Comparison of ENCODE assay signal across 8 cellular contexts in genomic region chr17:60599220-60599619, GRCh38. TPM values are rescaled to one million over a fixed set of nuclear protein-coding genes. Genes with fewer than 3 reads are reported as not detected.
DNase-seq lines count a peak whose midpoint lies in the region; ATAC-seq, FAIRE-seq and TF ChIP-seq lines count a peak whose summit lies in the region.

No MANE protein-coding gene starts in this region.

- BruUV-seq in GM12878 (replicated peaks; lab: Mats Ljungman, UMichigan) = TSS peak; percentile 92

- H3K27ac ChIP-seq in DND-41 (ENCODE audit: low read length) (peak overlapping the region; percentile 99), GM12878 (ENCODE audit: control insufficient read depth, insufficient read depth) (peak overlapping the region; percentile 87), urinary bladder (ENCODE audit: low read depth) (peak overlapping the region; percentile 96)

- CTCF ChIA-PET in GM12878 (lab: Yijun Ruan, JAX) = interaction anchor here (0.6 to 1.6 kb wide), 12 partner anchors 8 to 354 kb away, joined by 3 to 6 read pairs (median 3); no protein-coding TSS in a partner anchor

- FAIRE-seq in GM12878 (lab: Jason Lieb, UNC) = no peak
- FAIRE-seq in GM12892 (lab: Jason Lieb, UNC) = no peak

- no peaks in the 10 kb centered on the region for H3K36me3 Mint-ChIP-seq in memory B cell

- H3K36me3 ChIP-seq in DND-41 (ENCODE audit: insufficient read depth, low read length) (no peaks in the 10 kb centered on the region; the same call in 1 of the 2 replicates), GM12878 (ENCODE audit: control insufficient read depth in 2 of 2, insufficient read depth in 2 of 2, low read length in 1 of 2) (no peaks in the 10 kb centered on the region), urinary bladder (ENCODE audit: insufficient read depth) (no peaks in the 10 kb centered on the region)

- H3K27me3 ChIP-seq in DND-41 (ENCODE audit: insufficient read depth, low read length, poor library complexity) (no peaks in the 10 kb centered on the region), GM12878 (replicated peaks in 1 of 2; ENCODE audit: control insufficient read depth in 2 of 2, insufficient read depth in 2 of 2, low read length in 1 of 2) (no peaks in the 10 kb centered on the region)

- DNase-seq in DND-41 = no peak
- DNase-seq in GM12878 (ENCODE audit: low read depth, low spot score) = no peak
- peak in 1 of 2 donors; percentile 1 for DNase-seq in memory B cell (ENCODE audit: low spot score in 2 of 2)
- no peak for DNase-seq in GM12892 (ENCODE audit: insufficient read length)
- no peak for DNase-seq in cortex of kidney (lab: John Stamatoyannopoulos, UW)

- TF ChIP-seq RAD21 in GM12878 (IDR thresholded peaks at IDR 0.05; ENCODE audit: insufficient read depth, low read depth, low read length) = no peak

- H4K20me1 ChIP-seq in DND-41 (ENCODE audit: insufficient read depth, low read length) = peaks cover 22% of the 10 kb centered on the region; the same call in 1 of the 2 replicates
- H4K20me1 ChIP-seq in GM12878 (ENCODE audit: control insufficient read depth, insufficient read depth) = no peaks in the 10 kb centered on the region

- H3K4me2 ChIP-seq in DND-41 (ENCODE audit: insufficient read depth, low read length) = peak overlapping the region; percentile 71
- peak overlapping the region; percentile 55 for H3K4me2 ChIP-seq in GM12878 (ENCODE audit: control insufficient read depth, insufficient read depth)

- 0% methylated on average over 17 of the region's 17 CpGs for WGBS in GM12878 (ENCODE audit: insufficient coverage, insufficient replicate concordance, low lambda C conversion rate, missing lambda C conversion rate)
- WGBS in urinary bladder = under 1% methylated on average over 17 of the region's 17 CpGs

- H3K9me3 Mint-ChIP-seq in memory B cell = no peaks in the 10 kb centered on the region

- TF ChIP-seq POLR2A in GM12878 (IDR thresholded peaks at IDR 0.05; ENCODE audit: low read depth, low read length) = no peak
- TF ChIP-seq POLR2A in GM12892 (IDR thresholded peaks at IDR 0.05; ENCODE audit: low read depth, low read length) = no peak

- peak overlapping the region; percentile 97 for H2AFZ ChIP-seq in DND-41 (ENCODE audit: low read depth, low read length)
- peak overlapping the region; percentile 97 for H2AFZ ChIP-seq in GM12878 (ENCODE audit: control insufficient read depth, low read depth, low read length)

- H3K4me1 ChIP-seq in DND-41 (ENCODE audit: insufficient read depth, low read length) (peaks cover 30% of the 10 kb centered on the region), GM12878 (ENCODE audit: control insufficient read depth, insufficient read depth, low read length) (no peaks in the 10 kb centered on the region), urinary bladder (ENCODE audit: insufficient read depth) (no peaks in the 10 kb centered on the region)

- peaks cover 25% of the 10 kb centered on the region for H3K4me1 Mint-ChIP-seq in memory B cell

- POLR2A ChIA-PET in GM12878 (lab: Charles Lee) = interaction anchor here (0.7 to 1.5 kb wide), 8 partner anchors 14 to 130 kb away, joined by 3 to 8 read pairs (median 4); partner anchors contain the start of gene BCAS3

- TF ChIP-seq CTCF in DND-41 (IDR thresholded peaks at IDR 0.05; ENCODE audit: borderline replicate concordance, extremely low read depth, low read length, poor library complexity, severe bottlenecking) = no peak
- no peak for TF ChIP-seq CTCF in GM12878 (IDR thresholded peaks at IDR 0.05 in 2 of 3, conservative IDR thresholded peaks at IDR 0.05 in 1 of 3; ENCODE audit: control insufficient read depth in 2 of 3, extremely low read depth in 1 of 3, insufficient read depth in 1 of 3, low read depth in 3 of 3, low read length in 3 of 3)

- intact Hi-C loops in GM12878 (cut with micrococcal nuclease; ENCODE audit: unreplicated experiment) = no loop called here

- ATAC-seq in DND-41 (ENCODE audit: insufficient read depth, low read depth) (peak; percentile 17), HG03066 (IDR thresholded peaks at IDR 0.05; ENCODE audit: low read depth, unreplicated experiment) (peak; percentile 7), GM12878 (peak; percentile 13), memory B cell (ENCODE audit: low read depth) (peak; percentile 3), GM21529 (IDR thresholded peaks at IDR 0.05; ENCODE audit: unreplicated experiment) (no peak)

- H3K4me3 Mint-ChIP-seq in memory B cell = peak overlapping the region; percentile 98

- in situ Hi-C loops in GM12878 (cut with MboI) = no loop called here

- H3K9ac ChIP-seq in DND-41 (ENCODE audit: low read depth, low read length) (peak overlapping the region; percentile 90), GM12878 (ENCODE audit: control insufficient read depth, insufficient read depth, low read length) (peak overlapping the region; percentile 93)

- no peaks in the 10 kb centered on the region for H3K9me3 ChIP-seq in DND-41 (ENCODE audit: insufficient read depth, low read length, severe bottlenecking)
- no peaks in the 10 kb centered on the region for H3K9me3 ChIP-seq in GM12878 (replicated peaks; ENCODE audit: control insufficient read depth, insufficient read depth, low read length)

- TF ChIP-seq EP300 in GM12878 (IDR thresholded peaks at IDR 0.05; ENCODE audit: borderline replicate concordance in 1 of 2, control insufficient read depth in 1 of 2, low read depth in 2 of 2, low read length in 2 of 2) = no peak

- H3K27ac Mint-ChIP-seq in memory B cell = peak overlapping the region; percentile 97

- no peaks in the 10 kb centered on the region for H3K27me3 Mint-ChIP-seq in memory B cell

- SMC1A ChIA-PET in GM12878 (lab: Charles Lee; ENCODE audit: uncharacterized antibody, unreplicated experiment) = interaction anchor here (0.8 to 2.2 kb wide), 3 partner anchors 22 to 78 kb away, joined by 3 to 6 read pairs (median 5); partner anchors contain the start of gene BCAS3

- RAD21 ChIA-PET in GM12878 (lab: Charles Lee; ENCODE audit: unreplicated experiment) = interaction anchor here (0.6 to 1.6 kb wide), 6 partner anchors 22 to 508 kb away, joined by 3 to 5 read pairs (median 4); partner anchors contain the start of genes APPBP2 and BCAS3

- H3K79me2 ChIP-seq in DND-41 (ENCODE audit: insufficient read depth, low read length) (peaks cover 42% of the 10 kb centered on the region), GM12878 (ENCODE audit: control insufficient read depth, insufficient read depth, low read length) (peaks cover 42% of the 10 kb centered on the region)

- H3K4me3 ChIP-seq in DND-41 (ENCODE audit: low read depth in 1 of 2, low read length in 2 of 2) (peak overlapping the region; percentile 79 to 90), GM12878 (peak overlapping the region; percentile 87), urinary bladder (ENCODE audit: low read depth, low read length) (peak overlapping the region; percentile 94)

TF ChIP-seq in GM12878, 131 proteins besides CTCF, POLR2A, EP300 and RAD21:
- TF ChIP-seq GABPA (IDR thresholded peaks at IDR 0.05; ENCODE audit: low read depth) (no peak), PML (IDR thresholded peaks at IDR 0.05; ENCODE audit: low read length) (no peak; the same call in 1 of the 2 replicates), SIX5 (IDR thresholded peaks at IDR 0.05; ENCODE audit: low read depth, low read length, severe bottlenecking) (no peak), GATAD2B (conservative IDR thresholded peaks at IDR 0.05; ENCODE audit: low read depth) (0 out of 2 replicates have a peak, but pooled peaks have one; percentile 10), NR2C1 (IDR thresholded peaks at IDR 0.05) (no peak), USF1 (IDR thresholded peaks at IDR 0.05; ENCODE audit: borderline replicate concordance, extremely low read length, insufficient read depth, low read depth, low read length) (no peak)
- TF ChIP-seq, protein P1, sequence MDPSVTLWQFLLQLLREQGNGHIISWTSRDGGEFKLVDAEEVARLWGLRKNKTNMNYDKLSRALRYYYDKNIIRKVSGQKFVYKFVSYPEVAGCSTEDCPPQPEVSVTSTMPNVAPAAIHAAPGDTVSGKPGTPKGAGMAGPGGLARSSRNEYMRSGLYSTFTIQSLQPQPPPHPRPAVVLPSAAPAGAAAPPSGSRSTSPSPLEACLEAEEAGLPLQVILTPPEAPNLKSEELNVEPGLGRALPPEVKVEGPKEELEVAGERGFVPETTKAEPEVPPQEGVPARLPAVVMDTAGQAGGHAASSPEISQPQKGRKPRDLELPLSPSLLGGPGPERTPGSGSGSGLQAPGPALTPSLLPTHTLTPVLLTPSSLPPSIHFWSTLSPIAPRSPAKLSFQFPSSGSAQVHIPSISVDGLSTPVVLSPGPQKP (IDR thresholded peaks at IDR 0.05; ENCODE audit: low read depth, low read length) = no peak

RNA-seq across cellular contexts. Expression of gene PPM1D, which starts 0.8 kb away (rescaled TPM):
- 13.2 and 14.1 TPM in 2 replicates for total RNA-seq in GM12878 (2013; cell fraction: nucleolus; rRNA removed)
- total RNA-seq in GM12878 (2014; rRNA removed) (7.2 and 9.0 TPM in 2 replicates), GM12878 (2014; rRNA removed; fragmentation: Illumina TruSeq; extraction: Trizol) (12.3 and 12.8 TPM in 2 replicates), GM12878 (2021) (15.9 and 16.9 TPM in 2 replicates), urinary bladder (17.0 TPM)
- 4.2 TPM for polyA plus RNA-seq in GM12878 (2011; ENCODE audit: low read depth)
- polyA plus RNA-seq in GM12878 (2011; rRNA removed) (9.2 and 9.3 TPM in 2 replicates), GM12878 (2014; fragmentation: Illumina TruSeq; extraction: Trizol) (12.3 and 18.1 TPM in 2 replicates), GM12878 (2014; fragmentation: Nextera tagmentation; extraction: Ambion mirVana) (1 to 10 TPM; 1.9 to 3.5 TPM), GM12878 (2014; rRNA removed) (7.9 and 10.6 TPM in 2 replicates), GM12878 (2016; fragmentation: Nextera tagmentation; extraction: Ambion mirVana) (10 to 100 TPM; 17.5 to 20.8 TPM), urinary bladder (11.2 TPM)
- 6.8 and 6.9 TPM in 2 replicates for polyA plus RNA-seq in GM12878 (2011; cell fraction: cytosol; rRNA removed)
- 5.9 and 7.8 TPM in 2 replicates for polyA plus RNA-seq in GM12878 (2011; cell fraction: nucleus; rRNA removed)
- polyA plus RNA-seq in GM12878 (2012) = 6.1 TPM in 2 replicates
- 11.6 and 13.4 TPM in 2 replicates for polyA minus RNA-seq in GM12878 (2011; rRNA and poly(A)+ RNA removed)
- 3.4 and 6.0 TPM in 2 replicates for polyA minus RNA-seq in GM12878 (2011; cell fraction: cytosol; rRNA and poly(A)+ RNA removed)
- 7.0 and 13.2 TPM in 2 replicates for polyA minus RNA-seq in GM12878 (2011; cell fraction: nucleus; rRNA and poly(A)+ RNA removed)
- 6.4 TPM for polyA plus RNA-seq in GM12892 (2012; ENCODE audit: missing spikeins)
